9 cellular contexts compared by ENCODE assay signal in genomic region chr22:19173047-19174035, GRCh38. TPM values are rescaled to one million over a fixed set of nuclear protein-coding genes. Genes with fewer than 3 reads are reported as not detected.
DNase-seq lines count a peak whose midpoint lies in the region; ATAC-seq and TF ChIP-seq lines count a peak whose summit lies in the region.
"Had no signal": no experiment of that assay in that cellular context is flagged by ENCODE, and none has a peak within 500 bp of the region (broad histone marks: within the 10 kb centered on the region; RNA-seq: fewer than 3 reads in every experiment).

No MANE protein-coding gene starts in this region.

- POLR2A ChIA-PET in WTC11 (lab: Charles Lee): interaction anchor here (0.9 to 1.1 kb wide), 3 partner anchors 16 to 118 kb away, joined by 3 to 4 read pairs (median 3); partner anchors contain the start of genes CLTCL1 and ESS2

- TF ChIP-seq CTCF in WTC11 (IDR thresholded peaks at IDR 0.05) (no peak), suprapubic skin (IDR thresholded peaks at IDR 0.05) (no peak)

- ATAC-seq in WTC11 (no peak), HG02840 (IDR thresholded peaks at IDR 0.05; ENCODE audit: low FRiP score, unreplicated experiment) (no peak)

- DNase-seq in activated naive CD4-positive, alpha-beta T cell treated with anti-CD3 and anti-CD28 coated beads, Interleukin-2, amount 10 ng/mL, durations not matched to agents 7 days and 5 days: no peak
- DNase-seq in activated naive CD4-positive, alpha-beta T cell treated with Interleukin-2 at 50 U/mL for 16 hours: no peak
- no peak for DNase-seq in WTC11 (ENCODE audit: low spot score)
- DNase-seq in suprapubic skin (ENCODE audit: low spot score in 2 of 2): no peak
- DNase-seq in cortex of kidney (lab: John Stamatoyannopoulos, UW): no peak
- no peak for DNase-seq in GM19238 (ENCODE audit: insufficient read length, low spot score)
- DNase-seq: DMS153 had no signal

- H3K36me3 Mint-ChIP-seq in activated naive CD4-positive, alpha-beta T cell treated with anti-CD3 and anti-CD28 coated beads, Interleukin-2, amount 10 ng/mL, durations not matched to agents 7 days and 5 days: peaks cover 5% of the 10 kb centered on the region
- no peaks in the 10 kb centered on the region; the same call in 1 of the 2 replicates for H3K36me3 Mint-ChIP-seq in WTC11

- CTCF ChIA-PET in activated naive CD4-positive, alpha-beta T cell treated with anti-CD3 and anti-CD28 coated beads, Interleukin-2, amount 10 ng/mL, durations not matched to agents 7 days and 5 days (lab: Charles Lee): no interaction called here
- CTCF ChIA-PET in WTC11 (lab: Charles Lee): interaction anchor here (2.5 kb wide), 1 partner anchor 29 kb away, joined by 9 read pairs; the partner anchor contains the start of gene ESS2

- no peaks in the 10 kb centered on the region for H3K9me3 Mint-ChIP-seq in activated naive CD4-positive, alpha-beta T cell treated with anti-CD3 and anti-CD28 coated beads, Interleukin-2, amount 10 ng/mL, durations not matched to agents 7 days and 5 days
- H3K9me3 Mint-ChIP-seq in WTC11: no peaks in the 10 kb centered on the region

- no peak overlapping the region for H3K9ac ChIP-seq in iPS-18a (ENCODE audit: low read length)

- peak overlapping the region; percentile 47 for H3K27ac Mint-ChIP-seq in activated naive CD4-positive, alpha-beta T cell treated with anti-CD3 and anti-CD28 coated beads, Interleukin-2, amount 10 ng/mL, durations not matched to agents 7 days and 5 days
- H3K27ac Mint-ChIP-seq in WTC11: peak overlapping the region; percentile 88

- peak overlapping the region; percentile 96 for H3K4me3 Mint-ChIP-seq in activated naive CD4-positive, alpha-beta T cell treated with anti-CD3 and anti-CD28 coated beads, Interleukin-2, amount 10 ng/mL, durations not matched to agents 7 days and 5 days
- peak overlapping the region; percentile 95 for H3K4me3 Mint-ChIP-seq in WTC11

- peaks cover 27% of the 10 kb centered on the region for H3K27me3 ChIP-seq in iPS-18a (ENCODE audit: control insufficient read depth, insufficient read depth, low read length)
- H3K27me3 ChIP-seq in suprapubic skin: peaks cover 19% of the 10 kb centered on the region

- TF ChIP-seq EP300 in suprapubic skin (IDR thresholded peaks at IDR 0.05): no peak

- H3K4me1 ChIP-seq in iPS-18a (ENCODE audit: control insufficient read depth, low read depth, low read length) (peaks cover 18% of the 10 kb centered on the region), suprapubic skin (peaks cover 70% of the 10 kb centered on the region)

- peaks cover 46% of the 10 kb centered on the region for H3K4me1 Mint-ChIP-seq in activated naive CD4-positive, alpha-beta T cell treated with anti-CD3 and anti-CD28 coated beads, Interleukin-2, amount 10 ng/mL, durations not matched to agents 7 days and 5 days
- peaks cover 58% of the 10 kb centered on the region for H3K4me1 Mint-ChIP-seq in WTC11

- H3K9me3 ChIP-seq in iPS-18a (ENCODE audit: control insufficient read depth, low read depth, low read length): no peaks in the 10 kb centered on the region
- no peaks in the 10 kb centered on the region for H3K9me3 ChIP-seq in suprapubic skin

- H3K36me3 ChIP-seq in iPS-18a (ENCODE audit: control insufficient read depth, low read depth, low read length) (peaks cover 10% of the 10 kb centered on the region), suprapubic skin (no peaks in the 10 kb centered on the region)

- peaks cover 33% of the 10 kb centered on the region for H3K27me3 Mint-ChIP-seq in activated naive CD4-positive, alpha-beta T cell treated with anti-CD3 and anti-CD28 coated beads, Interleukin-2, amount 10 ng/mL, durations not matched to agents 7 days and 5 days
- H3K27me3 Mint-ChIP-seq in WTC11 (ENCODE audit: low read depth): peaks cover 26% of the 10 kb centered on the region

- H3K4me3 ChIP-seq in iPS-18a (ENCODE audit: low read length) (peak overlapping the region; percentile 94), suprapubic skin (peak overlapping the region; percentile 90)

- no peak for TF ChIP-seq POLR2A in suprapubic skin (IDR thresholded peaks at IDR 0.05)

- H3K27ac ChIP-seq in iPS-18a (ENCODE audit: low read length) (no peak overlapping the region), suprapubic skin (no peak overlapping the region)

- 55% methylated on average over 14 of the region's 19 CpGs for WGBS in suprapubic skin

TF ChIP-seq in WTC11, 78 proteins besides CTCF, POLR2A, EP300 and RAD21 (continues in another document):
- TF ChIP-seq ZNF532 (CRISPR knock-in tag; IDR thresholded peaks at IDR 0.05; ENCODE audit: borderline replicate concordance): no peak
- no peak for TF ChIP-seq USF1 (CRISPR knock-in tag; IDR thresholded peaks at IDR 0.05)
- no peak for TF ChIP-seq E2F1 (CRISPR knock-in tag; IDR thresholded peaks at IDR 0.05)
- no peak for TF ChIP-seq NR2C2 (CRISPR knock-in tag; IDR thresholded peaks at IDR 0.05)
- TF ChIP-seq IRF1 (CRISPR knock-in tag; IDR thresholded peaks at IDR 0.05): no peak
- no peak for TF ChIP-seq MYBL2 (CRISPR knock-in tag; IDR thresholded peaks at IDR 0.05)
- no peak for TF ChIP-seq ATF6 (CRISPR knock-in tag; IDR thresholded peaks at IDR 0.05)

RNA-seq across cellular contexts. Expression of gene SLC25A1, which starts 5.2 kb away (rescaled TPM):
- 201 to 213 TPM (median 204 TPM) in 3 replicates for total RNA-seq in WTC11 (2021)
- total RNA-seq in suprapubic skin: 10 to 100 TPM; 35.6 to 71.0 (median 57.8) TPM

RNA-seq across cellular contexts. Expression of gene GSC2, which starts 23.2 kb away (rescaled TPM):
- total RNA-seq in WTC11 (2021): 0.44 to 0.68 TPM in 2 of 3 replicates, not detected in the other
- not detected for total RNA-seq in suprapubic skin

RNA-seq across cellular contexts. Expression of gene ESS2, which starts 28.9 kb away (rescaled TPM):
- total RNA-seq in WTC11 (2021): 18.0 to 19.3 TPM (median 18.3 TPM) in 3 replicates
- 10 to 100 TPM; 22.4 to 26.0 (median 24.0) TPM for total RNA-seq in suprapubic skin

RNA-seq across cellular contexts. Expression of gene TSSK2, which starts 42.2 kb away (rescaled TPM):
- total RNA-seq in WTC11 (2021): not detected in 3 replicates
- not detected for total RNA-seq in suprapubic skin

RNA-seq across cellular contexts. Expression of gene DGCR2, which starts 51.1 kb away (rescaled TPM):
- 56.8 to 64.2 TPM (median 60.3 TPM) in 3 replicates for total RNA-seq in WTC11 (2021)
- 100 to 1,000 TPM; 115 to 172 (median 130) TPM for total RNA-seq in suprapubic skin
